11 cellular contexts compared by ENCODE assay signal in the genomic region with DNA sequence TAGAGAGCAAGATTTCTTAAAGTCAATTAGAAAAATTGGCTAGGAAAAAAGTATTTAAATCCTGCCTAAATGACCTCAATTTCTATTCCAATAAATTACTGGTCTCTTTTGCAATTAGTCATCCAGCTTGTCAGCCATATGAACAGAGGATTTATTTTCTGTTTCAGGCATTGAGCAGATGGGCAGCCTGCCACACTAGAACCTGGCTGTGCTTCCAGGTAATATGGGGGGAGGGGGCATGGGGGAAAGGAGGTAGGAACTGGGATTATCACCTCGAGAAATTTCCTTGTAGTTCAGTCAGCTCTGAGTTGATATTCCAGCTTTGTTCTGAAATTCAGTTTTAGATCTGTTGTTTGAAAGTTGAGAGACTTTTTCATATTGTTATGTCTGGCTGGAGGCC.
A peak's percentile ranks its signal among the peaks of the same experiment; 100 is the strongest.
DNase-seq lines count a peak whose midpoint lies in the region.
"Had no signal": no experiment of that assay in that cellular context is flagged by ENCODE, and none has a peak within 500 bp of the region (broad histone marks: within the 10 kb centered on the region; RNA-seq: fewer than 3 reads in every experiment).

No MANE protein-coding gene starts in this region.

- in situ Hi-C loops in G401 (cut with HindIII; ENCODE audit: low sequenced_read_pairs): no loop called here

- DNase-seq in NCI-H82 (lab: John Stamatoyannopoulos, UW): peak; percentile 63
- no peak for DNase-seq in NCI-H82 treated with DMSO at 0.1 percent for 48 hours (lab: John Stamatoyannopoulos, UW; ENCODE audit: unreplicated experiment)
- peak; percentile 59 for DNase-seq in D341Med (ENCODE audit: low spot score)
- peak; percentile 49 for DNase-seq in G401 (ENCODE audit: low spot score)
- peak; percentile 25 for DNase-seq in cerebellum (ENCODE audit: low spot score)
- no peak for DNase-seq in SHP77 (lab: John Stamatoyannopoulos, UW)
- DNase-seq in activated naive CD4-positive, alpha-beta T cell treated with Interleukin-2 at 50 U/mL for 16 hours: no peak
- DNase-seq: 8988T; CD4-positive, alpha-beta memory T cell; GDM1; IMR-90 had no signal

Comparison
In these comparisons a context has a peak if more than half of its experiments do, and no peak if none do; other contexts are left out.
1. DNase-seq: peak in NCI-H82 (single experiment), D341Med (single experiment), G401 (single experiment) and cerebellum (single experiment); none in NCI-H82 treated with DMSO at 0.1 percent for 48 hours (single experiment), SHP77 (0 of 2) and activated naive CD4-positive, alpha-beta T cell treated with Interleukin-2 at 50 U/mL for 16 hours (single experiment).